In the genomic region with DNA sequence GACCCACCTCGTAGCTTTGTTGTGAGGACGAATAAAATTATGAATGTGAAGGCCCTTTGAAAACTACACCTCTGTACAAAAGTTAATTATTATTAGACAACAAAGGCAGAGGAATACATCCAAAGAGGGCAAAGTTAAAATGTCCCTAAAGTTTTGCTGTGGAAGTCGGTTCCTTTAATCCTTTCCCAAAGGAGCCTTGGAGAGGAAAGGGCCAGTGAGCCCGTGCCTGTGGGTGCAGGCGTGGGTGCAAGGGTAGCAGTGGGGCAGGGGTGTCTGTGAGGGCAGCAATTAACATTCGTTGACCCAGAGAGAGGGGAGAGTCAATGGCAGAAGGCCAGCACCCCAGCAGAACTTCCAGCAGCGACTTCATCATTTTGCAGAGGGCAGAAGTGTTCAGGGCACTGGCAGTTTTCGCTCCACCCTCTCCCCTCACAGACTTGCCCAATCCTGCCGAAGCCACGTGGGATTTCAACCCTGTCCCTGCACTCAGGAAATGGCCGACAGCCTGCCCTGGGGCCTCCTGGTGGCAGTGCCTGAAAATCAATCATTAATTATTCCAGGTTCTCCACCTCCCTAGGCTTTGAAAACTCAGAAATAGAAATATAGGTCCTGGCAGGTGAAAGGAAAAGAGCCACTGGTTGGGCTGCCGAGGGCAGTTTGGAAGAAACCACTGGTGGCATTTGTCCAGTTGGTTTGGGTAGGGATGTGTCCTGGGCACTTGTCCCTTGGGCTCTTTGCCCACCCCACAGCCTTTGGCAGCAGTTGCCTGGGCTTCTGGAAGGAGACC, we compare ENCODE assay signal across 1 cellular context.
A peak's percentile ranks its signal among the peaks of the same experiment; 100 is the strongest.
TF ChIP-seq lines count a peak whose summit lies in the region.

No MANE protein-coding gene starts in this region.

TF ChIP-seq in HepG2, 621 proteins besides CTCF, POLR2A, EP300 and RAD21 (continued from another document and continues in another):
- TF ChIP-seq ZNF296 (CRISPR knock-in tag; conservative IDR thresholded peaks at IDR 0.05), result 0 out of 2 replicates have a peak, but pooled peaks have one; percentile 69
- TF ChIP-seq SNAPC2 (CRISPR knock-in tag; IDR thresholded peaks at IDR 0.05), result peak; percentile 66; the same call in 1 of the 2 replicates
- TF ChIP-seq ZNF644 (CRISPR knock-in tag; IDR thresholded peaks at IDR 0.05; ENCODE audit: low read depth), result 0 out of 2 replicates have a peak, but pooled peaks have one; percentile 20
- TF ChIP-seq GATA4 (IDR thresholded peaks at IDR 0.05; ENCODE audit: borderline replicate concordance, low read depth), result peak; percentile 27; the same call in 1 of the 2 replicates
- TF ChIP-seq BCL3 (CRISPR knock-in tag; IDR thresholded peaks at IDR 0.05), result no peak
- TF ChIP-seq, protein P1, sequence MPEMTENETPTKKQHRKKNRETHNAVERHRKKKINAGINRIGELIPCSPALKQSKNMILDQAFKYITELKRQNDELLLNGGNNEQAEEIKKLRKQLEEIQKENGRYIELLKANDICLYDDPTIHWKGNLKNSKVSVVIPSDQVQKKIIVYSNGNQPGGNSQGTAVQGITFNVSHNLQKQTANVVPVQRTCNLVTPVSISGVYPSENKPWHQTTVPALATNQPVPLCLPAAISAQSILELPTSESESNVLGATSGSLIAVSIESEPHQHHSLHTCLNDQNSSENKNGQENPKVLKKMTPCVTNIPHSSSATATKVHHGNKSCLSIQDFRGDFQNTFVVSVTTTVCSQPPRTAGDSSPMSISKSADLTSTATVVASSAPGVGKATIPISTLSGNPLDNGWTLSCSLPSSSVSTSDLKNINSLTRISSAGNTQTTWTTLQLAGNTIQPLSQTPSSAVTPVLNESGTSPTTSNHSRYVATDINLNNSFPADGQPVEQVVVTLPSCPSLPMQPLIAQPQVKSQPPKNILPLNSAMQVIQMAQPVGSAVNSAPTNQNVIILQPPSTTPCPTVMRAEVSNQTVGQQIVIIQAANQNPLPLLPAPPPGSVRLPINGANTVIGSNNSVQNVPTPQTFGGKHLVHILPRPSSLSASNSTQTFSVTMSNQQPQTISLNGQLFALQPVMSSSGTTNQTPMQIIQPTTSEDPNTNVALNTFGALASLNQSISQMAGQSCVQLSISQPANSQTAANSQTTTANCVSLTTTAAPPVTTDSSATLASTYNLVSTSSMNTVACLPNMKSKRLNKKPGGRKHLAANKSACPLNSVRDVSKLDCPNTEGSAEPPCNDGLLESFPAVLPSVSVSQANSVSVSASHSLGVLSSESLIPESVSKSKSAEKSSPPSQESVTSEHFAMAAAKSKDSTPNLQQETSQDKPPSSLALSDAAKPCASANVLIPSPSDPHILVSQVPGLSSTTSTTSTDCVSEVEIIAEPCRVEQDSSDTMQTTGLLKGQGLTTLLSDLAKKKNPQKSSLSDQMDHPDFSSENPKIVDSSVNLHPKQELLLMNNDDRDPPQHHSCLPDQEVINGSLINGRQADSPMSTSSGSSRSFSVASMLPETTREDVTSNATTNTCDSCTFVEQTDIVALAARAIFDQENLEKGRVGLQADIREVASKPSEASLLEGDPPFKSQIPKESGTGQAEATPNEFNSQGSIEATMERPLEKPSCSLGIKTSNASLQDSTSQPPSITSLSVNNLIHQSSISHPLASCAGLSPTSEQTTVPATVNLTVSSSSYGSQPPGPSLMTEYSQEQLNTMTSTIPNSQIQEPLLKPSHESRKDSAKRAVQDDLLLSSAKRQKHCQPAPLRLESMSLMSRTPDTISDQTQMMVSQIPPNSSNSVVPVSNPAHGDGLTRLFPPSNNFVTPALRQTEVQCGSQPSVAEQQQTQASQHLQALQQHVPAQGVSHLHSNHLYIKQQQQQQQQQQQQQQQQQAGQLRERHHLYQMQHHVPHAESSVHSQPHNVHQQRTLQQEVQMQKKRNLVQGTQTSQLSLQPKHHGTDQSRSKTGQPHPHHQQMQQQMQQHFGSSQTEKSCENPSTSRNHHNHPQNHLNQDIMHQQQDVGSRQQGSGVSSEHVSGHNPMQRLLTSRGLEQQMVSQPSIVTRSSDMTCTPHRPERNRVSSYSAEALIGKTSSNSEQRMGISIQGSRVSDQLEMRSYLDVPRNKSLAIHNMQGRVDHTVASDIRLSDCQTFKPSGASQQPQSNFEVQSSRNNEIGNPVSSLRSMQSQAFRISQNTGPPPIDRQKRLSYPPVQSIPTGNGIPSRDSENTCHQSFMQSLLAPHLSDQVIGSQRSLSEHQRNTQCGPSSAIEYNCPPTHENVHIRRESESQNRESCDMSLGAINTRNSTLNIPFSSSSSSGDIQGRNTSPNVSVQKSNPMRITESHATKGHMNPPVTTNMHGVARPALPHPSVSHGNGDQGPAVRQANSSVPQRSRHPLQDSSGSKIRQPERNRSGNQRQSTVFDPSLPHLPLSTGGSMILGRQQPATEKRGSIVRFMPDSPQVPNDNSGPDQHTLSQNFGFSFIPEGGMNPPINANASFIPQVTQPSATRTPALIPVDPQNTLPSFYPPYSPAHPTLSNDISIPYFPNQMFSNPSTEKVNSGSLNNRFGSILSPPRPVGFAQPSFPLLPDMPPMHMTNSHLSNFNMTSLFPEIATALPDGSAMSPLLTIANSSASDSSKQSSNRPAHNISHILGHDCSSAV (CRISPR knock-in tag; IDR thresholded peaks at IDR 0.05; ENCODE audit: borderline replicate concordance), result no peak
- TF ChIP-seq, protein P2, sequence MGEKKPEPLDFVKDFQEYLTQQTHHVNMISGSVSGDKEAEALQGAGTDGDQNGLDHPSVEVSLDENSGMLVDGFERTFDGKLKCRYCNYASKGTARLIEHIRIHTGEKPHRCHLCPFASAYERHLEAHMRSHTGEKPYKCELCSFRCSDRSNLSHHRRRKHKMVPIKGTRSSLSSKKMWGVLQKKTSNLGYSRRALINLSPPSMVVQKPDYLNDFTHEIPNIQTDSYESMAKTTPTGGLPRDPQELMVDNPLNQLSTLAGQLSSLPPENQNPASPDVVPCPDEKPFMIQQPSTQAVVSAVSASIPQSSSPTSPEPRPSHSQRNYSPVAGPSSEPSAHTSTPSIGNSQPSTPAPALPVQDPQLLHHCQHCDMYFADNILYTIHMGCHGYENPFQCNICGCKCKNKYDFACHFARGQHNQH (CRISPR knock-in tag; IDR thresholded peaks at IDR 0.05), result peak; percentile 53
- TF ChIP-seq ZNF83 (CRISPR knock-in tag; IDR thresholded peaks at IDR 0.05; ENCODE audit: borderline replicate concordance), result no peak
- 0 out of 2 replicates have a peak, but pooled peaks have one; percentile 23 for TF ChIP-seq ZNF546 (CRISPR knock-in tag; conservative IDR thresholded peaks at IDR 0.05)
- 0 out of 2 replicates have a peak, but pooled peaks have one; percentile 8 for TF ChIP-seq MTERF4 (CRISPR knock-in tag; IDR thresholded peaks at IDR 0.05)
- no peak for TF ChIP-seq CERS6 (CRISPR knock-in tag; IDR thresholded peaks at IDR 0.05)
- TF ChIP-seq ZFP37 (CRISPR knock-in tag; IDR thresholded peaks at IDR 0.05; ENCODE audit: borderline replicate concordance), result peak; percentile 70; the same call in 1 of the 2 replicates
- TF ChIP-seq, protein P3, sequence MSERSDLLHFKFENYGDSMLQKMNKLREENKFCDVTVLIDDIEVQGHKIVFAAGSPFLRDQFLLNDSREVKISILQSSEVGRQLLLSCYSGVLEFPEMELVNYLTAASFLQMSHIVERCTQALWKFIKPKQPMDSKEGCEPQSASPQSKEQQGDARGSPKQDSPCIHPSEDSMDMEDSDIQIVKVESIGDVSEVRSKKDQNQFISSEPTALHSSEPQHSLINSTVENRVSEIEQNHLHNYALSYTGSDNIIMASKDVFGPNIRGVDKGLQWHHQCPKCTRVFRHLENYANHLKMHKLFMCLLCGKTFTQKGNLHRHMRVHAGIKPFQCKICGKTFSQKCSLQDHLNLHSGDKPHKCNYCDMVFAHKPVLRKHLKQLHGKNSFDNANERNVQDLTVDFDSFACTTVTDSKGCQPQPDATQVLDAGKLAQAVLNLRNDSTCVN (CRISPR knock-in tag; IDR thresholded peaks at IDR 0.05; ENCODE audit: borderline replicate concordance), result peak; percentile 25; the same call in 1 of the 2 replicates
- TF ChIP-seq ZNF451 (CRISPR knock-in tag; IDR thresholded peaks at IDR 0.05), result peak; percentile 28; the same call in 1 of the 2 replicates
- no peak for TF ChIP-seq THYN1 (CRISPR knock-in tag; IDR thresholded peaks at IDR 0.05; ENCODE audit: borderline replicate concordance, low read depth)
- TF ChIP-seq HCFC1 (IDR thresholded peaks at IDR 0.05; ENCODE audit: low read depth, low read length), result no peak
- 0 out of 2 replicates have a peak, but pooled peaks have one; percentile 50 for TF ChIP-seq U2AF2 (IDR thresholded peaks at IDR 0.05; ENCODE audit: low read depth, low read length)
- TF ChIP-seq, protein P4, sequence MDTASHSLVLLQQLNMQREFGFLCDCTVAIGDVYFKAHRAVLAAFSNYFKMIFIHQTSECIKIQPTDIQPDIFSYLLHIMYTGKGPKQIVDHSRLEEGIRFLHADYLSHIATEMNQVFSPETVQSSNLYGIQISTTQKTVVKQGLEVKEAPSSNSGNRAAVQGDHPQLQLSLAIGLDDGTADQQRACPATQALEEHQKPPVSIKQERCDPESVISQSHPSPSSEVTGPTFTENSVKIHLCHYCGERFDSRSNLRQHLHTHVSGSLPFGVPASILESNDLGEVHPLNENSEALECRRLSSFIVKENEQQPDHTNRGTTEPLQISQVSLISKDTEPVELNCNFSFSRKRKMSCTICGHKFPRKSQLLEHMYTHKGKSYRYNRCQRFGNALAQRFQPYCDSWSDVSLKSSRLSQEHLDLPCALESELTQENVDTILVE (CRISPR knock-in tag; IDR thresholded peaks at IDR 0.05), result no peak
- peak; percentile 93 for TF ChIP-seq SALL1 (CRISPR knock-in tag; IDR thresholded peaks at IDR 0.05)
- TF ChIP-seq ZNF605 (CRISPR knock-in tag; IDR thresholded peaks at IDR 0.05), result peak; percentile 98
- no peak for TF ChIP-seq SRF (IDR thresholded peaks at IDR 0.05; ENCODE audit: low read depth, low read length)
- no peak for TF ChIP-seq ZNF33A (CRISPR knock-in tag; IDR thresholded peaks at IDR 0.05; ENCODE audit: borderline replicate concordance)
- peak; percentile 36; the same call in 1 of the 2 replicates for TF ChIP-seq ZSCAN5A (CRISPR knock-in tag; IDR thresholded peaks at IDR 0.05; ENCODE audit: borderline replicate concordance)
- TF ChIP-seq DRAP1 (CRISPR knock-in tag; IDR thresholded peaks at IDR 0.05), result peak; percentile 45; the same call in 1 of the 2 replicates
- no peak; the same call in 1 of the 2 replicates for TF ChIP-seq PPARG (CRISPR knock-in tag; conservative IDR thresholded peaks at IDR 0.05)
- TF ChIP-seq ZNF816 (CRISPR knock-in tag; IDR thresholded peaks at IDR 0.05; ENCODE audit: borderline replicate concordance), result no peak
- TF ChIP-seq, protein P5, sequence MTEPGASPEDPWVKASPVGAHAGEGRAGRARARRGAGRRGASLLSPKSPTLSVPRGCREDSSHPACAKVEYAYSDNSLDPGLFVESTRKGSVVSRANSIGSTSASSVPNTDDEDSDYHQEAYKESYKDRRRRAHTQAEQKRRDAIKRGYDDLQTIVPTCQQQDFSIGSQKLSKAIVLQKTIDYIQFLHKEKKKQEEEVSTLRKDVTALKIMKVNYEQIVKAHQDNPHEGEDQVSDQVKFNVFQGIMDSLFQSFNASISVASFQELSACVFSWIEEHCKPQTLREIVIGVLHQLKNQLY (CRISPR knock-in tag; IDR thresholded peaks at IDR 0.05), result peak; percentile 85; the same call in 1 of the 2 replicates
- TF ChIP-seq ZNF260 (CRISPR knock-in tag; IDR thresholded peaks at IDR 0.05; ENCODE audit: borderline replicate concordance, low read depth), result no peak
- peak; percentile 35; the same call in 1 of the 2 replicates for TF ChIP-seq KAT7 (CRISPR knock-in tag; IDR thresholded peaks at IDR 0.05; ENCODE audit: borderline replicate concordance)
- TF ChIP-seq SP140L (CRISPR knock-in tag; IDR thresholded peaks at IDR 0.05; ENCODE audit: borderline replicate concordance), result no peak
- no peak for TF ChIP-seq ZNF251 (CRISPR knock-in tag; IDR thresholded peaks at IDR 0.05)
- TF ChIP-seq ZNF792 (CRISPR knock-in tag; IDR thresholded peaks at IDR 0.05), result peak; percentile 76
- TF ChIP-seq ZMAT5 (CRISPR knock-in tag; IDR thresholded peaks at IDR 0.05; ENCODE audit: borderline replicate concordance, low read depth), result no peak
- no peak for TF ChIP-seq ZNF207 (IDR thresholded peaks at IDR 0.05; ENCODE audit: borderline replicate concordance)
- TF ChIP-seq ZNF101 (CRISPR knock-in tag; IDR thresholded peaks at IDR 0.05; ENCODE audit: borderline replicate concordance, low read depth), result no peak
- TF ChIP-seq ZNF44 (CRISPR knock-in tag; IDR thresholded peaks at IDR 0.05), result no peak
- no peak for TF ChIP-seq MAFK (conservative IDR thresholded peaks at IDR 0.05 in 1 of 2, IDR thresholded peaks at IDR 0.05 in 1 of 2; ENCODE audit: low read length in 2 of 2)
- no peak for TF ChIP-seq RFX1 (IDR thresholded peaks at IDR 0.05)
